13 cellular contexts compared by ENCODE assay signal in genomic region chr7:88226886-88227516, GRCh38. TPM values are rescaled to one million over a fixed set of nuclear protein-coding genes. Genes with fewer than 3 reads are reported as not detected.
DNase-seq lines count a peak whose midpoint lies in the region; ATAC-seq and TF ChIP-seq lines count a peak whose summit lies in the region.
"Had no signal": no experiment of that assay in that cellular context is flagged by ENCODE, and none has a peak within 500 bp of the region (broad histone marks: within the 10 kb centered on the region; RNA-seq: fewer than 3 reads in every experiment).

No MANE protein-coding gene starts in this region.

- H3K4me1 ChIP-seq in mucosa of descending colon (ENCODE audit: low read depth) (peaks cover 7% of the 10 kb centered on the region), thyroid gland (no peaks in the 10 kb centered on the region)
- H3K4me1 ChIP-seq: sigmoid colon had no signal

- no peak for TF ChIP-seq POLR2A in thyroid gland (IDR thresholded peaks at IDR 0.05)

- H3K27me3 ChIP-seq in thyroid gland: no peaks in the 10 kb centered on the region

- TF ChIP-seq CTCF in mucosa of descending colon (IDR thresholded peaks at IDR 0.05): no peak
- no peak for TF ChIP-seq CTCF in thyroid gland (IDR thresholded peaks at IDR 0.05)

- no peaks in the 10 kb centered on the region for H3K9me3 ChIP-seq in mucosa of descending colon
- H3K9me3 ChIP-seq in thyroid gland: no peaks in the 10 kb centered on the region
- H3K9me3 ChIP-seq: sigmoid colon had no signal

- H3K4me3 ChIP-seq in mucosa of descending colon (peak overlapping the region; percentile 20), thyroid gland (replicated peaks in 1 of 3) (no peak overlapping the region)
- H3K4me3 ChIP-seq: sigmoid colon had no signal

- intact Hi-C loops in mucosa of descending colon (cut with DNase I, micrococcal nuclease) (no loop called here), thyroid gland (cut with DNase I) (no loop called here), head of caudate nucleus (cut with DNase I) (no loop called here)

- ATAC-seq in mucosa of descending colon: peak; percentile 76
- ATAC-seq in HG03442 (IDR thresholded peaks at IDR 0.05; ENCODE audit: unreplicated experiment): no peak
- ATAC-seq: stimulated activated naive B cell treated with anti-CD40 and anti-IgM and Interleukin-4, amounts not matched to agents 10 μg/mL and 1 μg/mL and 100 μg/mL, for 72 hours had no signal

- peak; percentile 33 to 42 for DNase-seq in AML-193 (lab: John Stamatoyannopoulos, UW)
- peak; percentile 56 for DNase-seq in MV-4-11 (lab: John Stamatoyannopoulos, UW)
- peak; percentile 62 for DNase-seq in dermis blood vessel endothelial cell
- DNase-seq in mucosa of descending colon: peak; percentile 75 to 81 (median 77)
- DNase-seq in NCI-H1105 treated with DMSO at 0.1 percent for 48 hours (lab: John Stamatoyannopoulos, UW): no peak
- no peak for DNase-seq in thyroid gland
- DNase-seq in head of caudate nucleus: no peak
- DNase-seq: activated CD8-positive, alpha-beta memory T cell treated with anti-CD3 and anti-CD28 coated beads for 24 hours; CD4-positive, alpha-beta T cell; sigmoid colon; stimulated activated naive B cell treated with anti-CD40 and anti-IgM and Interleukin-4, amounts not matched to agents 10 μg/mL and 1 μg/mL and 100 μg/mL, for 72 hours had no signal

- H3K27ac ChIP-seq in thyroid gland: no peak overlapping the region
- H3K27ac ChIP-seq: KMS-11, sigmoid colon had no signal

- 93 to 95% methylated on average over 6 of the region's 6 CpGs for WGBS in thyroid gland, 2 donors

- H3K36me3 ChIP-seq in mucosa of descending colon (ENCODE audit: low read depth): no peaks in the 10 kb centered on the region
- H3K36me3 ChIP-seq in thyroid gland: no peaks in the 10 kb centered on the region
- H3K36me3 ChIP-seq: sigmoid colon had no signal

RNA-seq across cellular contexts. Expression of gene SRI, which starts 7.2 kb away (rescaled TPM):
- total RNA-seq in dermis blood vessel endothelial cell (121 and 162 TPM in 2 replicates), mucosa of descending colon (100 to 1,000 TPM; 369 to 809 (median 670) TPM), thyroid gland (10 to 100 TPM; 72.3 to 99.5 (median 88.8) TPM)

Comparison
In these comparisons a context has a peak if more than half of its experiments do, and no peak if none do; other contexts are left out.
1. DNase-seq: peak in AML-193 (2 of 2), MV-4-11 (single experiment), dermis blood vessel endothelial cell (single experiment) and mucosa of descending colon (3 of 3); none in NCI-H1105 treated with DMSO at 0.1 percent for 48 hours (single experiment), thyroid gland (0 of 2) and head of caudate nucleus (0 of 42).